Comparison of ENCODE assay signal across 9 cellular contexts in the genomic region with DNA sequence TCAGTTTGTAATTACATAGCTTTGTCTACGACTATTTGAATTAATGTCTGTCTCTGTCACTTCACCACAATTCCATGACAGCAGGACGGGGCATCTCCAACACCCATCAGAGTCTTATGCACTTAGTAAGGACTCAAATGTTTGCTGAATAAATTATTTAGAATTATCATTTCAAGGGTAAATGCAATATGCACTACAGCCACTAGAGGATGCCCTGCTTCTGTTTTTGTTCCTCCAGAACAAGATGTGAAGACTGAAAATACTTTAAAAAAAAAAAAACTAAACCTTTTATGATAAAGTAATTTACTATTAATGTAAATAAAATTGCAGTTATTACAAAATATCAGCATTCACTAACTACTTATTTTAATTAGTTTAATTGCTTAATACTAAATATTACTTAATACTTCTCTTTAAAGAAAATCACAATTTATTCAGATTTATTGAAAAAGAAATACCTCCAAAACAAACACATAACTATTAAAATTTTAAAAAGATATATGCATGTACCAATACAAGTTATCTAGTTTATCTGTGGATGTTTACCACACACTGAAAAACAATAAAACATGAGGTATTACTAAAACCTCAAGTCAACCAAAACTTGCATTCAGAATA. TPM values are rescaled to one million over a fixed set of nuclear protein-coding genes. Genes with fewer than 3 reads are reported as not detected.
DNase-seq lines count a peak whose midpoint lies in the region; ATAC-seq, FAIRE-seq and TF ChIP-seq lines count a peak whose summit lies in the region.
"Had no signal": no experiment of that assay in that cellular context is flagged by ENCODE, and none has a peak within 500 bp of the region (broad histone marks: within the 10 kb centered on the region; RNA-seq: fewer than 3 reads in every experiment).

No MANE protein-coding gene starts in this region.

- peaks cover 19% of the 10 kb centered on the region for H3K4me1 Mint-ChIP-seq in activated CD8-positive, alpha-beta T cell treated with anti-CD3 and anti-CD28 coated beads, Interleukin-2, amount 10 ng/mL, durations not matched to agents 7 days and 5 days (ENCODE audit: low read depth)

- CTCF ChIA-PET in activated CD8-positive, alpha-beta T cell treated with anti-CD3 and anti-CD28 coated beads, Interleukin-2, amount 10 ng/mL, durations not matched to agents 7 days and 5 days (lab: Charles Lee): interaction anchor here (0.6 to 4.4 kb wide), 5 partner anchors 13 to 68 kb away, joined by 3 to 38 read pairs (median 4); no protein-coding TSS in a partner anchor

- no peaks in the 10 kb centered on the region for H3K9me3 Mint-ChIP-seq in activated CD8-positive, alpha-beta T cell treated with anti-CD3 and anti-CD28 coated beads, Interleukin-2, amount 10 ng/mL, durations not matched to agents 7 days and 5 days (ENCODE audit: insufficient read depth)
- H3K9me3 Mint-ChIP-seq: IgD-negative memory B cell had no signal

- TF ChIP-seq POLR2A in gastroesophageal sphincter (IDR thresholded peaks at IDR 0.05): no peak

- H3K4me1 ChIP-seq in gastroesophageal sphincter (peaks cover 0 to 37% (median 4%) of the 10 kb centered on the region in 3 donors), small intestine (ENCODE audit: control insufficient read depth in 2 of 2, insufficient read depth in 1 of 2, low read depth in 1 of 2, low read length in 1 of 2) (no peaks in the 10 kb centered on the region)

- no peak for TF ChIP-seq EP300 in gastroesophageal sphincter (IDR thresholded peaks at IDR 0.05)

- H3K4me3 ChIP-seq in AG10803 (ENCODE audit: low read length): no peak overlapping the region
- H3K4me3 ChIP-seq in gastroesophageal sphincter: no peak overlapping the region
- H3K4me3 ChIP-seq in small intestine (ENCODE audit: low read depth in 1 of 2, low read length in 2 of 2): no peak overlapping the region

- H3K27me3 Mint-ChIP-seq in activated CD8-positive, alpha-beta T cell treated with anti-CD3 and anti-CD28 coated beads, Interleukin-2, amount 10 ng/mL, durations not matched to agents 7 days and 5 days (ENCODE audit: low read depth): no peaks in the 10 kb centered on the region
- H3K27me3 Mint-ChIP-seq: IgD-negative memory B cell had no signal

- H3K36me3 ChIP-seq in gastroesophageal sphincter (no peaks in the 10 kb centered on the region), small intestine (ENCODE audit: control insufficient read depth in 2 of 2, insufficient read depth in 2 of 2, low read length in 2 of 2) (no peaks in the 10 kb centered on the region)

- DNase-seq in AG10803 (ENCODE audit: low read depth) (peak; percentile 64), NCI-H2227 treated with DMSO at 0.1 percent for 48 hours (lab: John Stamatoyannopoulos, UW) (peak; percentile 36), small intestine (peak; percentile 60)
- DNase-seq in activated CD8-positive, alpha-beta T cell treated with anti-CD3 and anti-CD28 coated beads, Interleukin-2, amount 10 ng/mL, durations not matched to agents 7 days and 5 days: peak; percentile 69

- 0% methylated on average over 2 of the region's 2 CpGs for WGBS in gastroesophageal sphincter (ENCODE audit: low coverage in 1 of 2), 2 donors
- 2 to 9% (median 2%) methylated on average over 2 of the region's 2 CpGs for WGBS in small intestine, 3 donors

- H3K36me3 Mint-ChIP-seq in activated CD8-positive, alpha-beta T cell treated with anti-CD3 and anti-CD28 coated beads, Interleukin-2, amount 10 ng/mL, durations not matched to agents 7 days and 5 days (ENCODE audit: low read depth): peaks cover 4% of the 10 kb centered on the region
- H3K36me3 Mint-ChIP-seq: IgD-negative memory B cell had no signal

- H3K4me3 Mint-ChIP-seq in activated CD8-positive, alpha-beta T cell treated with anti-CD3 and anti-CD28 coated beads, Interleukin-2, amount 10 ng/mL, durations not matched to agents 7 days and 5 days: no peak overlapping the region

- peak; percentile 95 for FAIRE-seq in small intestine (lab: Jason Lieb, UNC)

- TF ChIP-seq CTCF in AG10803 (conservative IDR thresholded peaks at IDR 0.05; ENCODE audit: low read length) (peak; percentile 99), GM12801 (IDR thresholded peaks at IDR 0.05; ENCODE audit: extremely low read depth, insufficient read length) (peak; percentile 57), gastroesophageal sphincter (IDR thresholded peaks at IDR 0.05) (peak; percentile 87 to 97 (median 92))

- no peak overlapping the region for H3K27ac Mint-ChIP-seq in activated CD8-positive, alpha-beta T cell treated with anti-CD3 and anti-CD28 coated beads, Interleukin-2, amount 10 ng/mL, durations not matched to agents 7 days and 5 days

- H3K9me3 ChIP-seq in gastroesophageal sphincter (no peaks in the 10 kb centered on the region), small intestine (ENCODE audit: control insufficient read depth, low read depth) (no peaks in the 10 kb centered on the region)

- ATAC-seq in activated CD8-positive, alpha-beta T cell treated with anti-CD3 and anti-CD28 coated beads, Interleukin-2, amount 10 ng/mL, durations not matched to agents 7 days and 5 days: no peak
- no peak for ATAC-seq in gastroesophageal sphincter
- no peak for ATAC-seq in HG03342 (IDR thresholded peaks at IDR 0.05; ENCODE audit: unreplicated experiment)
- no peak for ATAC-seq in GM18909 (IDR thresholded peaks at IDR 0.05; ENCODE audit: poor library complexity, unreplicated experiment)

- no peaks in the 10 kb centered on the region for H3K27me3 ChIP-seq in gastroesophageal sphincter
- no peaks in the 10 kb centered on the region for H3K27me3 ChIP-seq in small intestine (ENCODE audit: control insufficient read depth in 2 of 2, insufficient read depth in 2 of 2, low read length in 2 of 2)

- POLR2A ChIA-PET in activated CD8-positive, alpha-beta T cell treated with anti-CD3 and anti-CD28 coated beads, Interleukin-2, amount 10 ng/mL, durations not matched to agents 7 days and 5 days (lab: Charles Lee): no interaction called here

- no peak overlapping the region for H3K27ac ChIP-seq in gastroesophageal sphincter
- H3K27ac ChIP-seq in small intestine (ENCODE audit: low read depth in 1 of 2, low read length in 1 of 2): no peak overlapping the region

RNA-seq across cellular contexts. Expression of a gene that starts 3.2 kb away (rescaled TPM):
- 10 to 100 TPM; 27.3 to 27.9 TPM for total RNA-seq in activated CD8-positive, alpha-beta T cell treated with anti-CD3 and anti-CD28 coated beads, Interleukin-2, amount 10 ng/mL, durations not matched to agents 7 days and 5 days
- 10 to 100 TPM; 10.5 to 32.4 (median 17.3) TPM for total RNA-seq in gastroesophageal sphincter
- 1 to 10 TPM; 2.2 to 9.0 (median 2.5) TPM for polyA plus RNA-seq in small intestine

RNA-seq across cellular contexts. Expression of a gene that starts 3.4 kb away (rescaled TPM):
- 10 to 100 TPM; 32.8 to 37.4 TPM for total RNA-seq in activated CD8-positive, alpha-beta T cell treated with anti-CD3 and anti-CD28 coated beads, Interleukin-2, amount 10 ng/mL, durations not matched to agents 7 days and 5 days
- total RNA-seq in gastroesophageal sphincter: 10 to 100 TPM; 20.7 to 30.4 (median 27.4) TPM
- polyA plus RNA-seq in small intestine: 10 to 100 TPM in 2 of 3 donors, 1 to 10 TPM in 1; 8.6 to 11.3 (median 11.0) TPM
